In genomic region chr3:61562042-61562809, GRCh38 we compare ENCODE assay signal across 8 cellular contexts.
DNase-seq lines count a peak whose midpoint lies in the region; ATAC-seq, FAIRE-seq and TF ChIP-seq lines count a peak whose summit lies in the region.

No MANE protein-coding gene starts in this region.

- H3K4me2 ChIP-seq in MM.1S (ENCODE audit: low read depth, low read length): peak overlapping the region; percentile 90

- H4K20me1 ChIP-seq in MM.1S (ENCODE audit: insufficient read depth, low read length): no peaks in the 10 kb centered on the region

- H2AFZ ChIP-seq in MM.1S (ENCODE audit: low read length): peak overlapping the region; percentile 64

- peak overlapping the region; percentile 100 for H3K9ac ChIP-seq in ES-I3 (ENCODE audit: low read depth, low read length)
- peak overlapping the region; percentile 75; the same call in 1 of the 2 replicates for H3K9ac ChIP-seq in MM.1S (ENCODE audit: low read length)
- H3K9ac ChIP-seq in duodenal mucosa (ENCODE audit: low read depth in 1 of 2, low read length in 2 of 2): peak overlapping the region; percentile 52 to 66
- H3K9ac ChIP-seq in mucosa of stomach (ENCODE audit: low read length): peak overlapping the region; percentile 73

- peaks cover 13% of the 10 kb centered on the region for H3F3A ChIP-seq in MM.1S (ENCODE audit: insufficient read depth, low read length)

- DNase-seq in MM.1S: no peak
- DNase-seq in D721Med (ENCODE audit: insufficient read length, low spot score): no peak
- DNase-seq in glomerular visceral epithelial cell (ENCODE audit: extremely low spot score): no peak
- no peak for DNase-seq in NCI-H2196 (lab: John Stamatoyannopoulos, UW; ENCODE audit: unreplicated experiment)

- H3K27me3 ChIP-seq in MM.1S (replicated peaks; ENCODE audit: insufficient read depth, low read length): no peaks in the 10 kb centered on the region
- H3K27me3 ChIP-seq in duodenal mucosa (ENCODE audit: control insufficient read depth in 1 of 2, insufficient read depth in 2 of 2, low read length in 2 of 2): peaks cover 0 to 6% of the 10 kb centered on the region in 2 donors
- peaks cover 38% of the 10 kb centered on the region for H3K27me3 ChIP-seq in mucosa of stomach (ENCODE audit: control insufficient read depth, insufficient read depth, low read length)

- no peaks in the 10 kb centered on the region for H3K36me3 ChIP-seq in ES-I3 (ENCODE audit: insufficient read depth, low read length)
- H3K36me3 ChIP-seq in MM.1S (replicated peaks; ENCODE audit: insufficient read depth, low read length): no peaks in the 10 kb centered on the region
- no peaks in the 10 kb centered on the region for H3K36me3 ChIP-seq in duodenal mucosa (ENCODE audit: control insufficient read depth in 1 of 2, insufficient read depth in 2 of 2, low read length in 2 of 2)
- no peaks in the 10 kb centered on the region for H3K36me3 ChIP-seq in mucosa of stomach (ENCODE audit: control insufficient read depth, insufficient read depth, low read length)

- peaks cover 11% of the 10 kb centered on the region for H3K4me1 ChIP-seq in ES-I3 (ENCODE audit: insufficient read depth, low read length)
- H3K4me1 ChIP-seq in MM.1S (ENCODE audit: low read length): no peaks in the 10 kb centered on the region
- H3K4me1 ChIP-seq in duodenal mucosa (ENCODE audit: control insufficient read depth in 1 of 2, insufficient read depth in 2 of 2, low read length in 2 of 2): peaks cover 13 to 14% of the 10 kb centered on the region in 2 donors
- H3K4me1 ChIP-seq in mucosa of stomach (ENCODE audit: control insufficient read depth, insufficient read depth, low read length): peaks cover 4% of the 10 kb centered on the region

- H3K9me2 ChIP-seq in MM.1S (replicated peaks; ENCODE audit: insufficient read depth, low read length): no peaks in the 10 kb centered on the region

- no peaks in the 10 kb centered on the region for H3K9me3 ChIP-seq in ES-I3 (ENCODE audit: control insufficient read depth, insufficient read depth, low read length)
- no peaks in the 10 kb centered on the region for H3K9me3 ChIP-seq in MM.1S (replicated peaks; ENCODE audit: insufficient read depth, low read length)
- no peaks in the 10 kb centered on the region for H3K9me3 ChIP-seq in duodenal mucosa (ENCODE audit: control insufficient read depth in 1 of 2, low read length in 2 of 2)
- H3K9me3 ChIP-seq in mucosa of stomach (ENCODE audit: control insufficient read depth, low read length): no peaks in the 10 kb centered on the region

- H3K27ac ChIP-seq in MM.1S (ENCODE audit: low read length) (no peak overlapping the region), duodenal mucosa (ENCODE audit: low read depth, low read length) (peak overlapping the region; percentile 80)

- ATAC-seq in HG03432 (IDR thresholded peaks at IDR 0.05; ENCODE audit: unreplicated experiment): no peak

- H3K4me3 ChIP-seq in MM.1S (ENCODE audit: low read length) (peak overlapping the region; percentile 93), duodenal mucosa (ENCODE audit: low read depth in 1 of 2, low read length in 2 of 2) (peak overlapping the region; percentile 82 to 85), mucosa of stomach (ENCODE audit: low read length) (peak overlapping the region; percentile 78)

- FAIRE-seq in D721Med (lab: Jason Lieb, UNC): no peak

- H3K79me2 ChIP-seq in MM.1S (ENCODE audit: low read length): peaks cover 46% of the 10 kb centered on the region

- TF ChIP-seq CTCF in MM.1S (IDR thresholded peaks at IDR 0.05; ENCODE audit: low read length) (no peak), D721Med (IDR thresholded peaks at IDR 0.05; ENCODE audit: insufficient read depth, missing control alignments) (no peak)
